ENCODE assay signal across 8 cellular contexts in the genomic region with DNA sequence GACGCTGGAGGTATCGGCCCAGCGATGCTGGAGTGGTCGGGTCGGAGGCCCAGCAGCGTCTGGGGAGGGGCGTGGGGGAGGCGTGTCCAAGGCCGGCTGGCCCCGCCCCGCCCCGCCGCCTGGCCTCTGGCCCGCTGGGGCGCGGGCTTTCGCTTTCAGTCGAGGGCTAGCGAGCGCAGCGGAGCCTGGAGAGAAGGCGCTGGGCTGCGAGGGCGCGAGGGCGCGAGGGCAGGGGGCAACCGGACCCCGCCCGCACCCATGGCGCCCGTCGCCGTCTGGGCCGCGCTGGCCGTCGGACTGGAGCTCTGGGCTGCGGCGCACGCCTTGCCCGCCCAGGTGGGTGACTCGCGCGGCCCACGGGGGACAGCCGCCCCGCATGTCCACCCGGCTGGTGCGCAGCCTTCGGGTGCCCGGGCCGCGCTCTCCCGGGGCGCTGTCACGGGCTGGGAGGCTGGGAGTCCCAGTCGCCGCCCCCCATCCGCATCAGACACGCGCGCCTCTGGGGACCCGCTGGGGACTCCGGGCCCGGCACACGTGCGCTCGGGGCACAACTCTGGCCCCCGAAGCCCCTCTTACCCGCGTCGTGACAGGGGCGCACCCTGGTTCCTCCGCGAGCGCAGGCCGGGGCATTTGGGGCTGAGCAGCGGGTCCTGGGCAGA. TPM values are rescaled to one million over a fixed set of nuclear protein-coding genes. Genes with fewer than 3 reads are reported as not detected.
DNase-seq lines count a peak whose midpoint lies in the region; ATAC-seq and TF ChIP-seq lines count a peak whose summit lies in the region.

A gene (plus strand): TSS at position 158 of the 659 bp plus-strand sequence. CDS start 101 bp downstream, at position 259.

- H3K36me3 ChIP-seq in HUES6 (ENCODE audit: control insufficient read depth, insufficient read depth, low read length) (no peaks in the 10 kb centered on the region), right lobe of liver (no peaks in the 10 kb centered on the region)

- no peak within 1 kb of the TSS for H3K27ac ChIP-seq in HUES6 (ENCODE audit: low read depth, low read length)
- H3K27ac ChIP-seq in cingulate gyrus (ENCODE audit: low read depth, low read length), result peak within 1 kb of the TSS; percentile 54
- H3K27ac ChIP-seq in right lobe of liver, result peak within 1 kb of the TSS; percentile 96 to 99 (median 98)

- WGBS in right lobe of liver (ENCODE audit: insufficient coverage, low coverage, low lambda C conversion rate, missing lambda C conversion rate), result 0% methylated on average over 4 of the region's 79 CpGs

- ATAC-seq in GM19023 (IDR thresholded peaks at IDR 0.05; ENCODE audit: unreplicated experiment) (peak; percentile 39), right lobe of liver (peak; percentile 60 to 77 (median 74))

- no peak for TF ChIP-seq CTCF in right lobe of liver (IDR thresholded peaks at IDR 0.05)

- intact Hi-C loops in right lobe of liver (cut with DNase I), result no loop called here

- H3K4me3 ChIP-seq in HUES6 (ENCODE audit: low read depth, low read length), result peak within 1 kb of the TSS; percentile 51
- peak within 1 kb of the TSS; percentile 65 to 89 (median 82) for H3K4me3 ChIP-seq in right lobe of liver

- H3K9ac ChIP-seq in HUES6 (ENCODE audit: low read length), result no peak within 1 kb of the TSS

- H3K27me3 ChIP-seq in HUES6 (ENCODE audit: control insufficient read depth, insufficient read depth, low read length) (peaks cover 35% of the 10 kb centered on the region), right lobe of liver (no peaks in the 10 kb centered on the region)

- peak; percentile 87 for DNase-seq in AG08396 (ENCODE audit: low spot score)
- peak; percentile 48 to 65 for DNase-seq in activated CD4-positive, alpha-beta T cell treated with anti-CD3 and anti-CD28 coated beads for 24 hours (ENCODE audit: low read depth in 2 of 2)
- DNase-seq in right lobe of liver, result peak; percentile 87 to 90 (median 89)
- peak; percentile 50 for DNase-seq in stimulated activated CD8-positive, alpha-beta memory T cell treated with anti-CD3 and anti-CD28 coated beads, Interleukin-12 subunit alpha, Interleukin-12 subunit beta, amount 100 ng/mL, for 1 hour (ENCODE audit: low read depth)
- no peak for DNase-seq in GF-D8 (lab: John Stamatoyannopoulos, UW)

- peaks cover 25% of the 10 kb centered on the region; the same call in 1 of the 2 replicates for H3K4me1 ChIP-seq in HUES6 (ENCODE audit: control insufficient read depth, insufficient read depth, low read length)
- peaks cover 3 to 35% (median 13%) of the 10 kb centered on the region in 4 donors for H3K4me1 ChIP-seq in right lobe of liver

- peak; percentile 100 for TF ChIP-seq POLR2A in right lobe of liver (IDR thresholded peaks at IDR 0.05)

- H3K9me3 ChIP-seq in HUES6 (ENCODE audit: control insufficient read depth, insufficient read depth, low read depth, low read length) (no peaks in the 10 kb centered on the region), right lobe of liver (no peaks in the 10 kb centered on the region)

RNA-seq across cellular contexts. Expression of the gene that starts here (rescaled TPM):
- 10 to 100 TPM; 12.9 to 56.9 (median 26.5) TPM for total RNA-seq in right lobe of liver
